In genomic region chr7:80485721-80486120, GRCh38 we compare ENCODE assay signal across 36 cellular contexts. TPM values are rescaled to one million over a fixed set of nuclear protein-coding genes. Genes with fewer than 3 reads are reported as not detected.
"Had no signal": no experiment of that assay in that cellular context is flagged by ENCODE, and none has a peak within 500 bp of the region (broad histone marks: within the 10 kb centered on the region; RNA-seq: fewer than 3 reads in every experiment).

No MANE protein-coding gene starts in this region.

- H3K27ac Mint-ChIP-seq: activated B cell treated with CpG ODN at 0.5 μM for 24 hours; activated CD4-positive, alpha-beta memory T cell treated with anti-CD3 and anti-CD28 coated beads for 36 hours; activated CD4-positive, alpha-beta T cell treated with anti-CD3 and anti-CD28 coated beads, Interleukin-2, amount 10 ng/mL, durations not matched to agents 24 days and 14 days; activated CD8-positive, alpha-beta T cell treated with anti-CD3 and anti-CD28 coated beads for 36 hours; activated naive CD4-positive, alpha-beta T cell treated with anti-CD3 and anti-CD28 coated beads for 36 hours; activated naive CD4-positive, alpha-beta T cell treated with anti-CD3 and anti-CD28 coated beads, Interleukin-2, amount 50 U/mL, for 72 hours; activated naive CD8-positive, alpha-beta T cell treated with anti-CD3 and anti-CD28 coated beads for 36 hours; activated T-cell treated with anti-CD3 and anti-CD28 coated beads, Interleukin-2, amount 50 U/mL, for 72 hours; activated T-helper 1 cell treated with anti-CD3 and anti-CD28 coated beads, Interleukin-12 subunit alpha, Interleukin-12 subunit beta, Interleukin-2, Interleukin-4 antibody, amounts not matched to agents 30 ng/mL and 10 ng/mL and 1 ng/mL, durations not matched to agents 14 hours and 24 hours and 36 hours; activated T-helper 17 cell treated with anti-CD3 and anti-CD28 coated beads, Interleukin-2, amount 50 U/mL, for 72 hours; brain; T-helper 1 cell treated with Interleukin-12 subunit alpha and Interleukin-12 subunit beta and Interleukin-4 antibody, amounts not matched to agents 30 μg/mL and 1 μg/mL, for 36 hours; T-helper 2 cell treated with Interferon-gamma antibody and Interleukin-4, amounts not matched to agents 5 μg/mL and 100 μg/mL, for 36 hours had no signal

- DNase-seq: activated B cell treated with CpG ODN at 0.5 μM for 24 hours; activated CD4-positive, alpha-beta memory T cell treated with anti-CD3 and anti-CD28 coated beads for 36 hours; activated CD4-positive, alpha-beta T cell treated with anti-CD3 and anti-CD28 coated beads for 4 hours; activated CD4-positive, alpha-beta T cell treated with anti-CD3 and anti-CD28 coated beads, Interleukin-2, amount 10 ng/mL, durations not matched to agents 24 days and 14 days; activated CD4-positive, alpha-beta T cell treated with anti-CD3 and anti-CD28 coated beads, Interleukin-2, amount 50 U/mL, for 1 hour; activated CD4-positive, alpha-beta T cell treated with anti-CD3 and anti-CD28 coated beads, Interleukin-2, amount 50 U/mL, for 4 hours; activated CD4-positive, CD25-positive, alpha-beta regulatory T cell treated with anti-CD3 and anti-CD28 coated beads, Interleukin-2, amount 50 U/mL, for 72 hours; activated CD8-positive, alpha-beta memory T cell treated with anti-CD3 and anti-CD28 coated beads, Interleukin-2, amount 50 U/mL, for 4 hours; activated CD8-positive, alpha-beta T cell treated with anti-CD3 and anti-CD28 coated beads for 36 hours; activated effector memory CD4-positive, alpha-beta T cell treated with anti-CD3 and anti-CD28 coated beads, Interleukin-2, amount 50 U/mL, for 16 hours; activated gamma-delta T cell treated with Interleukin-2 at 50 U/mL for 16 hours; activated naive CD4-positive, alpha-beta T cell; activated naive CD4-positive, alpha-beta T cell treated with anti-CD3 and anti-CD28 coated beads for 36 hours; activated naive CD4-positive, alpha-beta T cell treated with anti-CD3 and anti-CD28 coated beads, Interleukin-2, amount 50 U/mL, for 16 hours; activated naive CD8-positive, alpha-beta T cell treated with anti-CD3 and anti-CD28 coated beads for 36 hours; activated T-cell treated with anti-CD3 and anti-CD28 coated beads for 4 hours; activated T-cell treated with anti-CD3 and anti-CD28 coated beads, Interleukin-2, amount 50 U/mL, for 1 hour; activated T-cell treated with anti-CD3 and anti-CD28 coated beads, Interleukin-2, amount 50 U/mL, for 4 hours; activated T-cell treated with anti-CD3 and anti-CD28 coated beads, Interleukin-2, amount 50 U/mL, for 72 hours; adrenal gland; amniotic stem cell; aorta; central memory CD4-positive, alpha-beta T cell; T-helper 1 cell; T-helper 2 cell; T-helper 9 cell had no signal

- H3K4me3 ChIP-seq: adrenal gland had no signal

- H3K9me3 ChIP-seq: adrenal gland had no signal

- H3K9me3 Mint-ChIP-seq: activated CD4-positive, alpha-beta T cell treated with anti-CD3 and anti-CD28 coated beads, Interleukin-2, amount 10 ng/mL, durations not matched to agents 24 days and 14 days; activated CD8-positive, alpha-beta T cell treated with anti-CD3 and anti-CD28 coated beads for 36 hours; activated naive CD4-positive, alpha-beta T cell treated with anti-CD3 and anti-CD28 coated beads for 36 hours; activated naive CD8-positive, alpha-beta T cell treated with anti-CD3 and anti-CD28 coated beads for 36 hours; activated T-cell treated with anti-CD3 and anti-CD28 coated beads, Interleukin-2, amount 50 U/mL, for 4 hours; activated T-helper 1 cell treated with anti-CD3 and anti-CD28 coated beads, Interleukin-12 subunit alpha, Interleukin-12 subunit beta, Interleukin-2, Interleukin-4 antibody, amounts not matched to agents 30 ng/mL and 10 ng/mL and 1 ng/mL, durations not matched to agents 14 hours and 24 hours and 36 hours; T-helper 1 cell treated with Interleukin-12 subunit alpha and Interleukin-12 subunit beta and Interleukin-4 antibody, amounts not matched to agents 30 μg/mL and 1 μg/mL, for 36 hours; T-helper 2 cell treated with Interferon-gamma antibody and Interleukin-4, amounts not matched to agents 5 μg/mL and 100 μg/mL, for 36 hours had no signal

- H3K27me3 Mint-ChIP-seq: activated B cell treated with CpG ODN at 0.5 μM for 24 hours; activated CD4-positive, alpha-beta memory T cell treated with anti-CD3 and anti-CD28 coated beads for 36 hours; activated CD4-positive, alpha-beta T cell treated with anti-CD3 and anti-CD28 coated beads, Interleukin-2, amount 10 ng/mL, durations not matched to agents 24 days and 14 days; activated T-helper 17 cell treated with anti-CD3 and anti-CD28 coated beads, Interleukin-2, amount 50 U/mL, for 72 hours; brain had no signal

- ATAC-seq: activated CD8-positive, alpha-beta T cell treated with anti-CD3 and anti-CD28 coated beads for 36 hours; activated naive CD4-positive, alpha-beta T cell treated with anti-CD3 and anti-CD28 coated beads, Interleukin-2, amount 50 U/mL, for 72 hours; activated T-cell treated with anti-CD3 and anti-CD28 coated beads, Interleukin-2, amount 50 U/mL, for 4 hours; activated T-cell treated with anti-CD3 and anti-CD28 coated beads, Interleukin-2, amount 50 U/mL, for 72 hours; activated T-helper 17 cell treated with anti-CD3 and anti-CD28 coated beads, Interleukin-2, amount 50 U/mL, for 72 hours had no signal

- H3K36me3 Mint-ChIP-seq: activated CD4-positive, alpha-beta memory T cell treated with anti-CD3 and anti-CD28 coated beads for 36 hours; activated naive CD4-positive, alpha-beta T cell treated with anti-CD3 and anti-CD28 coated beads, Interleukin-2, amount 50 U/mL, for 72 hours; activated naive CD8-positive, alpha-beta T cell treated with anti-CD3 and anti-CD28 coated beads for 36 hours; brain had no signal

- H3K36me3 ChIP-seq: adrenal gland had no signal

- H3K4me1 Mint-ChIP-seq: activated B cell treated with CpG ODN at 0.5 μM for 24 hours; activated CD4-positive, alpha-beta T cell treated with anti-CD3 and anti-CD28 coated beads, Interleukin-2, amount 10 ng/mL, durations not matched to agents 24 days and 14 days; activated naive CD8-positive, alpha-beta T cell treated with anti-CD3 and anti-CD28 coated beads for 36 hours; activated T-helper 17 cell treated with anti-CD3 and anti-CD28 coated beads, Interleukin-2, amount 50 U/mL, for 72 hours had no signal

- FAIRE-seq: TTC549 had no signal

- H3K27ac ChIP-seq: adrenal gland, VCaP had no signal

- H3K4me3 Mint-ChIP-seq: activated B cell treated with CpG ODN at 0.5 μM for 24 hours; activated CD4-positive, alpha-beta memory T cell treated with anti-CD3 and anti-CD28 coated beads for 36 hours; activated CD4-positive, alpha-beta T cell treated with anti-CD3 and anti-CD28 coated beads, Interleukin-2, amount 10 ng/mL, durations not matched to agents 24 days and 14 days; activated CD8-positive, alpha-beta T cell treated with anti-CD3 and anti-CD28 coated beads for 36 hours; activated naive CD4-positive, alpha-beta T cell treated with anti-CD3 and anti-CD28 coated beads for 36 hours; activated naive CD8-positive, alpha-beta T cell treated with anti-CD3 and anti-CD28 coated beads for 36 hours; activated T-cell treated with anti-CD3 and anti-CD28 coated beads, Interleukin-2, amount 50 U/mL, for 4 hours; activated T-cell treated with anti-CD3 and anti-CD28 coated beads, Interleukin-2, amount 50 U/mL, for 72 hours; activated T-helper 1 cell treated with anti-CD3 and anti-CD28 coated beads, Interleukin-12 subunit alpha, Interleukin-12 subunit beta, Interleukin-2, Interleukin-4 antibody, amounts not matched to agents 30 ng/mL and 10 ng/mL and 1 ng/mL, durations not matched to agents 14 hours and 24 hours and 36 hours; activated T-helper 17 cell treated with anti-CD3 and anti-CD28 coated beads, Interleukin-2, amount 50 U/mL, for 72 hours; brain; T-helper 1 cell treated with Interleukin-12 subunit alpha and Interleukin-12 subunit beta and Interleukin-4 antibody, amounts not matched to agents 30 μg/mL and 1 μg/mL, for 36 hours; T-helper 2 cell treated with Interferon-gamma antibody and Interleukin-4, amounts not matched to agents 5 μg/mL and 100 μg/mL, for 36 hours had no signal

- H3K27me3 ChIP-seq: adrenal gland had no signal

RNA-seq across cellular contexts. Expression of gene GNAT3, which starts 26.1 kb away (rescaled TPM):
- total RNA-seq: activated B cell treated with CpG ODN at 0.5 μM for 24 hours; activated CD4-positive, alpha-beta memory T cell treated with anti-CD3 and anti-CD28 coated beads for 36 hours; activated CD4-positive, alpha-beta T cell treated with anti-CD3 and anti-CD28 coated beads, Interleukin-2, amount 10 ng/mL, durations not matched to agents 24 days and 14 days; activated CD8-positive, alpha-beta memory T cell treated with anti-CD3 and anti-CD28 coated beads for 36 hours; activated CD8-positive, alpha-beta T cell treated with anti-CD3 and anti-CD28 coated beads for 36 hours; activated naive CD4-positive, alpha-beta T cell treated with anti-CD3 and anti-CD28 coated beads for 36 hours; activated naive CD4-positive, alpha-beta T cell treated with anti-CD3 and anti-CD28 coated beads, Interleukin-2, amount 50 U/mL, for 72 hours; activated naive CD8-positive, alpha-beta T cell treated with anti-CD3 and anti-CD28 coated beads for 36 hours; activated T-cell treated with anti-CD3 and anti-CD28 coated beads, Interleukin-2, amount 50 U/mL, for 4 hours; activated T-cell treated with anti-CD3 and anti-CD28 coated beads, Interleukin-2, amount 50 U/mL, for 72 hours; activated T-helper 1 cell treated with anti-CD3 and anti-CD28 coated beads, Interleukin-12 subunit alpha, Interleukin-12 subunit beta, Interleukin-2, Interleukin-4 antibody, amounts not matched to agents 30 ng/mL and 10 ng/mL and 1 ng/mL, durations not matched to agents 14 hours and 24 hours and 36 hours; activated T-helper 17 cell treated with anti-CD3 and anti-CD28 coated beads, Interleukin-2, amount 50 U/mL, for 72 hours; adrenal gland; aorta; cardiac septum had no signal
- polyA plus RNA-seq: adrenal gland had no signal
